8 cellular contexts compared by ENCODE assay signal in genomic region chr19:536881-537404, GRCh38.
"Had no signal": no experiment of that assay in that cellular context is flagged by ENCODE, and none has a peak within 500 bp of the region (broad histone marks: within the 10 kb centered on the region; RNA-seq: fewer than 3 reads in every experiment).

No MANE protein-coding gene starts in this region.

- FAIRE-seq: G401.6, GM12878, GM12891, GM12892, GM18507, GM19239 had no signal

- ATAC-seq: GM12878 had no signal

- DNase-seq: GDM1, GF-D8 had no signal

- H3K4me3 ChIP-seq: GM12878 had no signal
